In the genomic region with DNA sequence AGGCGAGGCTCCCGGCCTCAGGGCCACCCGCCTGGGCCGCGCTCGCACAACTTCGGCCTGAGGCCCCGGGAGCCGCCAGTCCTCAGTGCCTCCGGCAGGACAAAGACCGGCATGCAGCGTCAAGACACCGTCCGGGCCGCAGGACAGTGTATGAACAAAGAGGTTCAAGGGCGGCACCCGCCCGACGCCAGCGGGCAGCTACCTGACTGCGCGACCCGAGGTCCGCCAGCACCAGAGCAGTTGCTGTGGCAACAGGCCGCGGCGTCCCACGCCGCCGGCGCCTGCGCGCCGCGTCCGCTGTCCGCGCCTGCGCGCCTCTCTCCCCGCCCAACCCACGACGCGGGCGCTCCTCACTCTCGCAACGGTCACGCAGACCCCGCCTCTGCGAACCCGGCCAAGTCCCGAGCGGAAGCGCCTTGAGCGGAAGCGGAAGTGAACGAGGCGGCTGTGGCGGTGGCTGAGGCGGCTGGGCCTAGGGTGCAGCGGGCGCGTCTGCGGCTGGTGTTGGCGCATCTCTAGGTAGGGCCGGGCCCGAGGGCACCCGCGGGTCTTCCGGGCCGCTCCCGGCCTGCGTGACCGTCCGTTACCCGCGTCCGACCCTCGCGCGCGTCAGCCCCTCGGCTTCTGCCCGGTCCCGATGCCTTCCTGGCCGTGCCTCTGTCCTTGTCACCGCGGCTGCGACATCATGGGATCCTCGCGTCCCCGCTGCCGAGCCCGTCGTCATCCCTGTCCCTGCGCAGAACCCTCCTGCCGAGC, we compare ENCODE assay signal across 8 cellular contexts. TPM values are rescaled to one million over a fixed set of nuclear protein-coding genes. Genes with fewer than 3 reads are reported as not detected.
DNase-seq lines count a peak whose midpoint lies in the region; ATAC-seq and TF ChIP-seq lines count a peak whose summit lies in the region.

A gene with protein sequence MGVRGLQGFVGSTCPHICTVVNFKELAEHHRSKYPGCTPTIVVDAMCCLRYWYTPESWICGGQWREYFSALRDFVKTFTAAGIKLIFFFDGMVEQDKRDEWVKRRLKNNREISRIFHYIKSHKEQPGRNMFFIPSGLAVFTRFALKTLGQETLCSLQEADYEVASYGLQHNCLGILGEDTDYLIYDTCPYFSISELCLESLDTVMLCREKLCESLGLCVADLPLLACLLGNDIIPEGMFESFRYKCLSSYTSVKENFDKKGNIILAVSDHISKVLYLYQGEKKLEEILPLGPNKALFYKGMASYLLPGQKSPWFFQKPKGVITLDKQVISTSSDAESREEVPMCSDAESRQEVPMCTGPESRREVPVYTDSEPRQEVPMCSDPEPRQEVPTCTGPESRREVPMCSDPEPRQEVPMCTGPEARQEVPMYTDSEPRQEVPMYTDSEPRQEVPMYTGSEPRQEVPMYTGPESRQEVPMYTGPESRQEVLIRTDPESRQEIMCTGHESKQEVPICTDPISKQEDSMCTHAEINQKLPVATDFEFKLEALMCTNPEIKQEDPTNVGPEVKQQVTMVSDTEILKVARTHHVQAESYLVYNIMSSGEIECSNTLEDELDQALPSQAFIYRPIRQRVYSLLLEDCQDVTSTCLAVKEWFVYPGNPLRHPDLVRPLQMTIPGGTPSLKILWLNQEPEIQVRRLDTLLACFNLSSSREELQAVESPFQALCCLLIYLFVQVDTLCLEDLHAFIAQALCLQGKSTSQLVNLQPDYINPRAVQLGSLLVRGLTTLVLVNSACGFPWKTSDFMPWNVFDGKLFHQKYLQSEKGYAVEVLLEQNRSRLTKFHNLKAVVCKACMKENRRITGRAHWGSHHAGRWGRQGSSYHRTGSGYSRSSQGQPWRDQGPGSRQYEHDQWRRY (plus strand): TSS at position 435 of the 756 bp plus-strand sequence. CDS start 10,633 bp downstream, outside the sequence.

- in situ Hi-C loops in GM13977 (cut with MboI; ENCODE audit: low pct_unique_long_range_greater_than_20kb, low sequenced_read_pairs, unreplicated experiment) = no loop called here

- H3K36me3 Mint-ChIP-seq in T-cell (peaks cover 11% of the 10 kb centered on the region), type B pancreatic cell (peaks cover 4% of the 10 kb centered on the region)

- H3K27me3 Mint-ChIP-seq in T-cell (peaks cover 16% of the 10 kb centered on the region in 2 donors), type B pancreatic cell (peaks cover 9% of the 10 kb centered on the region)

- TF ChIP-seq CTCF in GM13977 (IDR thresholded peaks at IDR 0.05; ENCODE audit: extremely low read depth, insufficient read depth, missing control alignments) = no peak
- TF ChIP-seq CTCF in type B pancreatic cell (conservative IDR thresholded peaks at IDR 0.05) = no peak

- WGBS in adipose tissue, 3 donors = 0% methylated on average over 80 to 97 of the region's 97 CpGs

- peak; percentile 97 for ATAC-seq in HG02870 (IDR thresholded peaks at IDR 0.05; ENCODE audit: unreplicated experiment)
- peak; percentile 95 to 97 (median 96) for ATAC-seq in T-cell (replicated peaks in 1 of 4)

- H3K27ac ChIP-seq in adipose tissue (ENCODE audit: low read depth, low read length) = peak within 1 kb of the TSS; percentile 76

- CTCF ChIA-PET in T-cell (lab: Charles Lee) = no interaction called here

- H3K4me1 Mint-ChIP-seq in T-cell (peaks cover 41 to 46% (median 45%) of the 10 kb centered on the region in 3 donors), type B pancreatic cell (ENCODE audit: unreplicated experiment) (peaks cover 28% of the 10 kb centered on the region)

- POLR2A ChIA-PET in T-cell (lab: Charles Lee) = interaction anchor here in 1 of 2 donors (0.6 kb wide), 1 partner anchor 90 kb away, joined by 3 read pairs; no protein-coding TSS in a partner anchor

- H3K4me3 Mint-ChIP-seq in T-cell (peak within 1 kb of the TSS; percentile 92 to 96 (median 93)), type B pancreatic cell (peak within 1 kb of the TSS; percentile 94)

- H3K27ac Mint-ChIP-seq in T-cell = peak within 1 kb of the TSS; percentile 94 to 98
- H3K27ac Mint-ChIP-seq in type B pancreatic cell = peak within 1 kb of the TSS; percentile 90

- DNase-seq in GM13977 (ENCODE audit: low spot score) (peak; percentile 99), NCI-H146 (lab: John Stamatoyannopoulos, UW) (peak; percentile 98), T-cell (peak; percentile 88 to 97 (median 94)), cardiac septum (ENCODE audit: low spot score) (peak; percentile 99), posterior cingulate gyrus (peak; percentile 96 to 100 (median 98)), type B pancreatic cell (ENCODE audit: extremely low spot score, unreplicated experiment) (peak; percentile 97)

- intact Hi-C loops in cardiac septum (cut with DNase I) = loop anchor here (2.0 to 5.0 kb wide), 2 partner anchors 221 to 246 kb away; a partner anchor contains a TSS
- intact Hi-C loops in posterior cingulate gyrus (cut with DNase I) = no loop called here

- peaks cover 3 to 4% (median 4%) of the 10 kb centered on the region in 3 donors for H3K9me3 Mint-ChIP-seq in T-cell
- H3K9me3 Mint-ChIP-seq in type B pancreatic cell = peaks cover 5% of the 10 kb centered on the region

RNA-seq across cellular contexts. Expression of the gene that starts here (rescaled TPM):
- total RNA-seq in T-cell (10 to 100 TPM; 34.1 to 39.8 (median 38.0) TPM), cardiac septum (27.4 TPM), type B pancreatic cell (ENCODE audit: low replicate concordance) (37.7 and 40.5 TPM in 2 replicates)
- polyA plus RNA-seq in adipose tissue = 10 to 100 TPM in 2 of 3 donors, 1 to 10 TPM in 1; 6.6 to 11.1 (median 10.1) TPM

Comparison
In these comparisons a context has a peak if more than half of its experiments do, and no peak if none do; other contexts are left out.
1. Peak in every context shown above with its lines: DNase-seq, ATAC-seq and H3K27ac ChIP-seq.